10 cellular contexts compared by ENCODE assay signal in genomic region chr17:48545539-48545938, GRCh38. TPM values are rescaled to one million over a fixed set of nuclear protein-coding genes. Genes with fewer than 3 reads are reported as not detected.
A peak's percentile ranks its signal among the peaks of the same experiment; 100 is the strongest.
DNase-seq lines count a peak whose midpoint lies in the region; ATAC-seq and TF ChIP-seq lines count a peak whose summit lies in the region.
"Had no signal": no experiment of that assay in that cellular context is flagged by ENCODE, and none has a peak within 500 bp of the region (broad histone marks: within the 10 kb centered on the region; RNA-seq: fewer than 3 reads in every experiment).

No MANE protein-coding gene starts in this region.

- H3K4me1 Mint-ChIP-seq in GM23338, result peaks cover 69% of the 10 kb centered on the region
- H3K4me1 Mint-ChIP-seq in activated CD8-positive, alpha-beta T cell treated with anti-CD3 and anti-CD28 coated beads for 36 hours (ENCODE audit: low read depth), result peaks cover 29% of the 10 kb centered on the region

- peaks cover 100% of the 10 kb centered on the region for H3K27me3 ChIP-seq in GM23338 (ENCODE audit: insufficient read depth)
- no peaks in the 10 kb centered on the region for H3K27me3 ChIP-seq in fibroblast of lung (ENCODE audit: control insufficient read depth, insufficient read depth, low read length)

- CTCF ChIA-PET in activated CD8-positive, alpha-beta T cell treated with anti-CD3 and anti-CD28 coated beads for 36 hours (lab: Charles Lee), result interaction anchor here (1.2 kb wide), 1 partner anchor 52 kb away, joined by 5 read pairs; no protein-coding TSS in a partner anchor

- H3K9ac ChIP-seq in fibroblast of lung (ENCODE audit: insufficient read depth, low read length), result no peak overlapping the region

- peak overlapping the region; percentile 55; the same call in 1 of the 3 replicates for H3K4me3 Mint-ChIP-seq in GM23338
- H3K4me3 Mint-ChIP-seq in activated CD8-positive, alpha-beta T cell treated with anti-CD3 and anti-CD28 coated beads for 36 hours, result peak overlapping the region; percentile 85

- H3K4me1 ChIP-seq in GM23338 (ENCODE audit: insufficient read depth) (peaks cover 89% of the 10 kb centered on the region), fibroblast of lung (ENCODE audit: control insufficient read depth, extremely low read depth, insufficient read depth, low read length) (peaks cover 30% of the 10 kb centered on the region)

- H3K79me2 ChIP-seq in GM23338 (replicated peaks; ENCODE audit: insufficient read depth), result no peaks in the 10 kb centered on the region
- peaks cover 91% of the 10 kb centered on the region for H3K79me2 ChIP-seq in fibroblast of lung (ENCODE audit: control insufficient read depth, insufficient read depth, low read length)

- peaks cover 33% of the 10 kb centered on the region for H3F3A ChIP-seq in GM23338 (replicated peaks; ENCODE audit: low read depth)

- H3K4me2 ChIP-seq in GM23338, result peak overlapping the region; percentile 74
- H3K4me2 ChIP-seq in fibroblast of lung (ENCODE audit: extremely low read depth, insufficient read depth, low read length), result peak overlapping the region; percentile 86

- DNase-seq in GM23338 (ENCODE audit: low spot score) (no peak), fibroblast of lung (ENCODE audit: low read depth in 2 of 2) (no peak), skeletal muscle cell (ENCODE audit: low read depth) (no peak), head of caudate nucleus (no peak), NCI-H146 (lab: John Stamatoyannopoulos, UW) (no peak)
- DNase-seq in activated CD8-positive, alpha-beta T cell treated with anti-CD3 and anti-CD28 coated beads for 36 hours, result no peak
- DNase-seq: NCI-H1048, SHP77 had no signal

- no peaks in the 10 kb centered on the region; the same call in 1 of the 2 replicates for H3K36me3 ChIP-seq in GM23338 (ENCODE audit: insufficient read depth)
- peaks cover 15% of the 10 kb centered on the region for H3K36me3 ChIP-seq in fibroblast of lung (ENCODE audit: control insufficient read depth, insufficient read depth, low read length)

- peaks cover 4% of the 10 kb centered on the region; the same call in 1 of the 3 replicates for H3K36me3 Mint-ChIP-seq in GM23338 (ENCODE audit: low read depth)
- peaks cover 9% of the 10 kb centered on the region for H3K36me3 Mint-ChIP-seq in activated CD8-positive, alpha-beta T cell treated with anti-CD3 and anti-CD28 coated beads for 36 hours (ENCODE audit: low read depth)

- H4K20me1 ChIP-seq in GM23338 (replicated peaks; ENCODE audit: insufficient read depth) (peaks cover 18% of the 10 kb centered on the region), fibroblast of lung (ENCODE audit: control insufficient read depth, extremely low read depth, insufficient read depth, low read length) (no peaks in the 10 kb centered on the region)

- H3K4me3 ChIP-seq in GM23338 (no peak overlapping the region), fibroblast of lung (replicated peaks in 1 of 4; ENCODE audit: control extremely low read depth in 1 of 4, insufficient read depth in 1 of 4, low read depth in 3 of 4, low read length in 4 of 4) (peak overlapping the region in 3 of 4 experiments; percentile 1 to 90 (median 29)), skeletal muscle cell (ENCODE audit: low read depth, low read length) (peak overlapping the region; percentile 63)

- ATAC-seq in GM23338, result no peak
- ATAC-seq in activated CD8-positive, alpha-beta T cell treated with anti-CD3 and anti-CD28 coated beads for 36 hours, result no peak
- ATAC-seq in HG03520 (IDR thresholded peaks at IDR 0.05; ENCODE audit: unreplicated experiment), result no peak
- no peak for ATAC-seq in GM18909 (IDR thresholded peaks at IDR 0.05; ENCODE audit: poor library complexity, unreplicated experiment)

- no peak overlapping the region for H3K27ac Mint-ChIP-seq in GM23338
- peak overlapping the region; percentile 97 for H3K27ac Mint-ChIP-seq in activated CD8-positive, alpha-beta T cell treated with anti-CD3 and anti-CD28 coated beads for 36 hours

- no peak for TF ChIP-seq CTCF in GM23338 (conservative IDR thresholded peaks at IDR 0.05; ENCODE audit: low read depth in 2 of 2)
- no peak for TF ChIP-seq CTCF in activated CD8-positive, alpha-beta T cell treated with anti-CD3 and anti-CD28 coated beads for 36 hours (IDR thresholded peaks at IDR 0.05)
- TF ChIP-seq CTCF in fibroblast of lung (conservative IDR thresholded peaks at IDR 0.05 in 1 of 2, IDR thresholded peaks at IDR 0.05 in 1 of 2; ENCODE audit: low read depth in 1 of 2, low read length in 2 of 2), result no peak

- H3K9me3 Mint-ChIP-seq in GM23338, result peaks cover 3% of the 10 kb centered on the region
- H3K9me3 Mint-ChIP-seq in activated CD8-positive, alpha-beta T cell treated with anti-CD3 and anti-CD28 coated beads for 36 hours, result no peaks in the 10 kb centered on the region

- no peaks in the 10 kb centered on the region for H3K9me2 ChIP-seq in GM23338 (ENCODE audit: insufficient read depth)

- POLR2A ChIA-PET in activated CD8-positive, alpha-beta T cell treated with anti-CD3 and anti-CD28 coated beads for 36 hours (lab: Charles Lee), result interaction anchor here (0.6 kb wide), 1 partner anchor 92 kb away, joined by 3 read pairs; no protein-coding TSS in a partner anchor

- H2AFZ ChIP-seq in GM23338 (no peak overlapping the region), fibroblast of lung (ENCODE audit: low read length) (no peak overlapping the region)

- intact Hi-C loops in activated CD8-positive, alpha-beta T cell treated with anti-CD3 and anti-CD28 coated beads for 36 hours (cut with micrococcal nuclease), result no loop called here
- intact Hi-C loops in head of caudate nucleus (cut with DNase I), result no loop called here

- H3K9me3 ChIP-seq in fibroblast of lung (ENCODE audit: control insufficient read depth, insufficient read depth, low read depth, low read length), result no peaks in the 10 kb centered on the region

- peaks cover 98% of the 10 kb centered on the region for H3K27me3 Mint-ChIP-seq in GM23338 (ENCODE audit: insufficient read depth, low read depth, poor library complexity)
- H3K27me3 Mint-ChIP-seq in activated CD8-positive, alpha-beta T cell treated with anti-CD3 and anti-CD28 coated beads for 36 hours, result peaks cover 1% of the 10 kb centered on the region

- H3K27ac ChIP-seq in GM23338 (ENCODE audit: low read depth) (no peak overlapping the region), fibroblast of lung (ENCODE audit: insufficient read depth, low read length) (peak overlapping the region; percentile 97)

TF ChIP-seq in GM23338, 12 proteins besides CTCF, POLR2A, EP300 and RAD21 (continues in another document):
- no peak for TF ChIP-seq EZH2phosphoT487 (IDR thresholded peaks at IDR 0.05; ENCODE audit: unreplicated experiment)
- TF ChIP-seq NANOG (IDR thresholded peaks at IDR 0.05; ENCODE audit: borderline replicate concordance), result no peak
- TF ChIP-seq EZH2 (IDR thresholded peaks at IDR 0.05; ENCODE audit: low read depth, unreplicated experiment), result no peak
- TF ChIP-seq STAT1 (IDR thresholded peaks at IDR 0.05; ENCODE audit: unreplicated experiment), result no peak
- TF ChIP-seq JUNB (IDR thresholded peaks at IDR 0.05; ENCODE audit: unreplicated experiment), result no peak
- TF ChIP-seq ZNF331 (CRISPR knock-in tag; IDR thresholded peaks at IDR 0.05; ENCODE audit: low read depth), result no peak

RNA-seq across cellular contexts. Expression of gene HOXB2, which starts 0.6 kb away (rescaled TPM):
- not detected in 2 replicates for total RNA-seq in GM23338 (2014; rRNA removed; shearing (Covaris generic))
- polyA plus RNA-seq in GM23338 (2016; fragmentation: Nextera tagmentation; extraction: Ambion mirVana) (0.37 TPM in 1 of 2 replicates, not detected in the other), fibroblast of lung (12.3 and 15.9 TPM in 2 replicates)
- 10 to 100 TPM; 12.6 to 13.0 TPM for total RNA-seq in activated CD8-positive, alpha-beta T cell treated with anti-CD3 and anti-CD28 coated beads for 36 hours
- total RNA-seq in fibroblast of lung, result 9.2 and 12.2 TPM in 2 replicates
- 18.2 and 25.8 TPM in 2 replicates for polyA plus RNA-seq in fibroblast of lung (2012)
- 10.2 and 12.9 TPM in 2 replicates for polyA minus RNA-seq in fibroblast of lung (ENCODE audit: low replicate concordance)

RNA-seq across cellular contexts. Expression of gene HOXB1, which starts 14.7 kb away (rescaled TPM):
- not detected in 2 replicates for total RNA-seq in GM23338 (2014; rRNA removed; shearing (Covaris generic))
- not detected in 2 replicates for polyA plus RNA-seq in GM23338 (2016; fragmentation: Nextera tagmentation; extraction: Ambion mirVana)
- total RNA-seq in activated CD8-positive, alpha-beta T cell treated with anti-CD3 and anti-CD28 coated beads for 36 hours, result not detected
- total RNA-seq in fibroblast of lung, result not detected in 2 replicates
- polyA plus RNA-seq in fibroblast of lung, result not detected in 2 replicates
- polyA plus RNA-seq in fibroblast of lung (2012), result not detected in 2 replicates
- not detected in 2 replicates for polyA minus RNA-seq in fibroblast of lung (ENCODE audit: low replicate concordance)

RNA-seq across cellular contexts. Expression of gene HOXB4, which starts 32.6 kb away (rescaled TPM):
- total RNA-seq in GM23338 (2014; rRNA removed; shearing (Covaris generic)), result not detected in 2 replicates
- polyA plus RNA-seq in GM23338 (2016; fragmentation: Nextera tagmentation; extraction: Ambion mirVana) (not detected in 2 replicates), fibroblast of lung (3.4 and 3.8 TPM in 2 replicates)
- 1 to 10 TPM; 1.7 to 2.0 TPM for total RNA-seq in activated CD8-positive, alpha-beta T cell treated with anti-CD3 and anti-CD28 coated beads for 36 hours
- total RNA-seq in fibroblast of lung, result 6.2 and 8.9 TPM in 2 replicates
- 4.5 and 5.6 TPM in 2 replicates for polyA plus RNA-seq in fibroblast of lung (2012)
- polyA minus RNA-seq in fibroblast of lung (ENCODE audit: low replicate concordance), result 3.8 and 5.0 TPM in 2 replicates

RNA-seq across cellular contexts. Expression of gene HOXB3, which starts 44.5 kb away (rescaled TPM):
- total RNA-seq in GM23338 (2014; rRNA removed; shearing (Covaris generic)), result 0.17 TPM in 1 of 2 replicates, not detected in the other
- polyA plus RNA-seq in GM23338 (2016; fragmentation: Nextera tagmentation; extraction: Ambion mirVana) (not detected in 2 replicates), fibroblast of lung (15.7 and 19.5 TPM in 2 replicates)
- 1 to 10 TPM; 1.4 to 2.0 TPM for total RNA-seq in activated CD8-positive, alpha-beta T cell treated with anti-CD3 and anti-CD28 coated beads for 36 hours
- 15.7 and 28.6 TPM in 2 replicates for total RNA-seq in fibroblast of lung
- polyA plus RNA-seq in fibroblast of lung (2012), result 20.9 and 25.3 TPM in 2 replicates
- 3.5 and 4.9 TPM in 2 replicates for polyA minus RNA-seq in fibroblast of lung (ENCODE audit: low replicate concordance)

RNA-seq across cellular contexts. Expression of gene HOXB5, which starts 48.0 kb away (rescaled TPM):
- total RNA-seq in GM23338 (2014; rRNA removed; shearing (Covaris generic)), result not detected in 2 replicates
- polyA plus RNA-seq in GM23338 (2016; fragmentation: Nextera tagmentation; extraction: Ambion mirVana) (not detected in 2 replicates), fibroblast of lung (9.4 and 17.2 TPM in 2 replicates)
- not detected for total RNA-seq in activated CD8-positive, alpha-beta T cell treated with anti-CD3 and anti-CD28 coated beads for 36 hours
- total RNA-seq in fibroblast of lung, result 1.0 and 2.1 TPM in 2 replicates
- 24.6 and 41.8 TPM in 2 replicates for polyA plus RNA-seq in fibroblast of lung (2012)
- polyA minus RNA-seq in fibroblast of lung (ENCODE audit: low replicate concordance), result 3.8 and 5.5 TPM in 2 replicates

Comparison
In these comparisons a context has a peak if more than half of its experiments do, and no peak if none do; other contexts are left out.
1. RNA of gene HOXB2, which starts 0.6 kb away (total RNA-seq): 12.6 to 13.0 TPM in activated CD8-positive, alpha-beta T cell treated with anti-CD3 and anti-CD28 coated beads for 36 hours and 9.2 to 12.2 TPM in fibroblast of lung; not detected in GM23338; every median in the first group is over 10 times any median in the second.